Comparison of ENCODE assay signal across 1 cellular context in genomic region chr4:1326751-1327525, GRCh38.
TF ChIP-seq lines count a peak whose summit lies in the region.

No MANE protein-coding gene starts in this region.

TF ChIP-seq in K562, 482 proteins besides CTCF, POLR2A, EP300 and RAD21:
- TF ChIP-seq CTBP1 (IDR thresholded peaks at IDR 0.05; ENCODE audit: borderline replicate concordance) (no peak), RBM22 (IDR thresholded peaks at IDR 0.05; ENCODE audit: low read depth, low read length, poor library complexity, severe bottlenecking) (peak; percentile 56), BCL6 (CRISPR knock-in tag; IDR thresholded peaks at IDR 0.05) (no peak), TCF3 (CRISPR knock-in tag; IDR thresholded peaks at IDR 0.05) (no peak), STAT5A (IDR thresholded peaks at IDR 0.05; ENCODE audit: borderline replicate concordance, low read length) (peak; percentile 10; the same call in 1 of the 2 replicates)
